In genomic region chr2:78721302-78722033, GRCh38 we compare ENCODE assay signal across 21 cellular contexts.
"Had no signal": no experiment of that assay in that cellular context is flagged by ENCODE, and none has a peak within 500 bp of the region (broad histone marks: within the 10 kb centered on the region; RNA-seq: fewer than 3 reads in every experiment).

No MANE protein-coding gene starts in this region.

- H3K4me1 ChIP-seq: esophagus squamous epithelium, foreskin keratinocyte, left ventricle myocardium inferior, lower lobe of right lung, neural progenitor cell, right atrium auricular region, tibial artery, upper lobe of left lung, uterus had no signal

- H3K4me2 ChIP-seq: neural progenitor cell had no signal

- H2AFZ ChIP-seq: neural progenitor cell had no signal

- DNase-seq: effector memory CD8-positive, alpha-beta T cell; esophagus squamous epithelium; foreskin keratinocyte; immature natural killer cell; kidney; left cardiac atrium; left ventricle myocardium inferior; lower lobe of right lung; mesenchymal stem cell; midbrain; nucleus accumbens; ovary; stimulated activated CD4-positive, alpha-beta T cell treated with anti-CD3 and anti-CD28 coated beads, Interleukin-4, amount 100 ng/mL, for 1 hour; stimulated activated CD8-positive, alpha-beta memory T cell treated with anti-CD3 and anti-CD28 coated beads, Interleukin-4, amount 100 ng/mL, for 48 hours; tibial artery; upper lobe of left lung; uterus had no signal

- H3K9me3 ChIP-seq: esophagus squamous epithelium, left ventricle myocardium inferior, lower lobe of right lung, ovary, right atrium auricular region, tibial artery, upper lobe of left lung, uterus had no signal

- ATAC-seq: effector memory CD8-positive, alpha-beta T cell; foreskin keratinocyte; left cardiac atrium; lower lobe of right lung; natural killer cell treated with Interleukin-12 subunit alpha and Interleukin-12 subunit beta and Interleukin-15 and Interleukin-18, amount 100 ng/mL, for 72 hours; stimulated activated effector memory CD8-positive, alpha-beta T cell treated with anti-CD3 and anti-CD28 coated beads, Interleukin-12 subunit alpha, Interleukin-12 subunit beta, amount 100 ng/mL, for 72 hours had no signal

- H3K27me3 ChIP-seq: esophagus squamous epithelium, foreskin keratinocyte, neural progenitor cell, ovary, right atrium auricular region, tibial artery, upper lobe of left lung, uterus had no signal

- H3K9ac ChIP-seq: neural progenitor cell had no signal

- H3K36me3 ChIP-seq: esophagus squamous epithelium, left ventricle myocardium inferior, lower lobe of right lung, neural progenitor cell, ovary, right atrium auricular region, tibial artery, upper lobe of left lung, uterus had no signal

- H3K27ac ChIP-seq: esophagus squamous epithelium, foreskin keratinocyte, left ventricle myocardium inferior, lower lobe of right lung, neural progenitor cell, ovary, right atrium auricular region, tibial artery, upper lobe of left lung, uterus had no signal

- H3K4me3 ChIP-seq: esophagus squamous epithelium, left ventricle myocardium inferior, lower lobe of right lung, neural progenitor cell, ovary, right atrium auricular region, tibial artery, upper lobe of left lung, uterus had no signal
